ENCODE assay signal across 23 cellular contexts in genomic region chr5:35665066-35665465, GRCh38. TPM values are rescaled to one million over a fixed set of nuclear protein-coding genes. Genes with fewer than 3 reads are reported as not detected.
DNase-seq lines count a peak whose midpoint lies in the region; ATAC-seq and TF ChIP-seq lines count a peak whose summit lies in the region.
"Had no signal": no experiment of that assay in that cellular context is flagged by ENCODE, and none has a peak within 500 bp of the region (broad histone marks: within the 10 kb centered on the region; RNA-seq: fewer than 3 reads in every experiment).

No MANE protein-coding gene starts in this region.

- no peak overlapping the region for H3K9ac ChIP-seq in DND-41 (ENCODE audit: low read depth, low read length)
- H3K9ac ChIP-seq: parathyroid adenoma had no signal

- H3K36me3 ChIP-seq in DND-41 (ENCODE audit: insufficient read depth, low read length): no peaks in the 10 kb centered on the region; the same call in 1 of the 2 replicates
- H3K36me3 ChIP-seq: SJCRH30, uterus had no signal

- no peak overlapping the region for H3K4me2 ChIP-seq in DND-41 (ENCODE audit: insufficient read depth, low read length)

- no peak for DNase-seq in DND-41
- DNase-seq in MV-4-11 (lab: John Stamatoyannopoulos, UW): peak; percentile 96
- peak; percentile 59 for DNase-seq in UCSD-AML1 (lab: John Stamatoyannopoulos, UW; ENCODE audit: unreplicated experiment)
- no peak for DNase-seq in naive thymus-derived CD8-positive, alpha-beta T cell
- no peak for DNase-seq in anterior cingulate cortex (lab: John Stamatoyannopoulos, UW)
- no peak for DNase-seq in SW 1271 (lab: John Stamatoyannopoulos, UW)
- DNase-seq: activated CD4-positive, alpha-beta T cell treated with anti-CD3 and anti-CD28 coated beads for 4 hours; activated CD8-positive, alpha-beta memory T cell treated with anti-CD3 and anti-CD28 coated beads, Interleukin-2, amount 50 U/mL, for 4 hours; activated gamma-delta T cell treated with Interleukin-2 at 50 U/mL for 16 hours; aorta; DMS 273 treated with DMSO at 0.1 percent for 48 hours; head of caudate nucleus; NCI-H187; NCI-H446; SJCRH30; stimulated activated CD4-positive, alpha-beta T cell treated with anti-CD3 and anti-CD28 coated beads, Interleukin-4, amount 100 ng/mL, for 1 hour; T1000; uterus had no signal

- no peaks in the 10 kb centered on the region for H4K20me1 ChIP-seq in DND-41 (ENCODE audit: insufficient read depth, low read length)

- POLR2A ChIA-PET in naive thymus-derived CD8-positive, alpha-beta T cell (lab: Charles Lee): interaction anchor here (1.5 kb wide), 1 partner anchor 189 kb away, joined by 3 read pairs; no protein-coding TSS in a partner anchor

- H2AFZ ChIP-seq in DND-41 (ENCODE audit: low read depth, low read length): no peak overlapping the region
- H2AFZ ChIP-seq: parathyroid adenoma had no signal

- TF ChIP-seq CTCF in DND-41 (IDR thresholded peaks at IDR 0.05; ENCODE audit: borderline replicate concordance, extremely low read depth, low read length, poor library complexity, severe bottlenecking): no peak

- peaks cover 0 to 28% (median 8%) of the 10 kb centered on the region in 9 donors for H3K9me3 Mint-ChIP-seq in naive thymus-derived CD8-positive, alpha-beta T cell

- H3K27me3 Mint-ChIP-seq in naive thymus-derived CD8-positive, alpha-beta T cell: no peaks in the 10 kb centered on the region
- H3K27me3 Mint-ChIP-seq: B cell had no signal

- no peaks in the 10 kb centered on the region for H3K9me3 ChIP-seq in DND-41 (ENCODE audit: insufficient read depth, low read length, severe bottlenecking)
- H3K9me3 ChIP-seq: SJCRH30, uterus had no signal

- H3K27me3 ChIP-seq in DND-41 (ENCODE audit: insufficient read depth, low read length, poor library complexity): no peaks in the 10 kb centered on the region
- H3K27me3 ChIP-seq: SJCRH30, uterus had no signal

- peak; percentile 64; the same call in 2 of the 3 replicates for ATAC-seq in DND-41 (ENCODE audit: insufficient read depth, low read depth)
- ATAC-seq in naive thymus-derived CD8-positive, alpha-beta T cell: no peak
- ATAC-seq in GM19035 (IDR thresholded peaks at IDR 0.05; ENCODE audit: unreplicated experiment): no peak

- H3K4me3 ChIP-seq in DND-41 (ENCODE audit: low read depth in 1 of 2, low read length in 2 of 2): no peak overlapping the region
- H3K4me3 ChIP-seq: lung, SJCRH30, skin epidermis, uterus had no signal

- H3K4me1 ChIP-seq in DND-41 (ENCODE audit: insufficient read depth, low read length): peaks cover 15% of the 10 kb centered on the region
- H3K4me1 ChIP-seq: parathyroid adenoma, SJCRH30, uterus had no signal

- H3K4me3 Mint-ChIP-seq in naive thymus-derived CD8-positive, alpha-beta T cell: peak overlapping the region in 5 of 10 donors; percentile 23 to 43 (median 37)
- H3K4me3 Mint-ChIP-seq: B cell had no signal

- H3K79me2 ChIP-seq in DND-41 (ENCODE audit: insufficient read depth, low read length): no peaks in the 10 kb centered on the region
- H3K79me2 ChIP-seq: parathyroid adenoma had no signal

- H3K27ac Mint-ChIP-seq in naive thymus-derived CD8-positive, alpha-beta T cell: peak overlapping the region in 9 of 10 donors; percentile 39 to 92 (median 80)
- H3K27ac Mint-ChIP-seq: B cell had no signal

- peaks cover 29 to 48% (median 38%) of the 10 kb centered on the region in 4 donors for H3K4me1 Mint-ChIP-seq in naive thymus-derived CD8-positive, alpha-beta T cell
- H3K4me1 Mint-ChIP-seq: B cell had no signal

- peaks cover 21 to 55% (median 23%) of the 10 kb centered on the region in 3 donors for H3K36me3 Mint-ChIP-seq in naive thymus-derived CD8-positive, alpha-beta T cell

- no peak overlapping the region for H3K27ac ChIP-seq in DND-41 (ENCODE audit: low read length)
- H3K27ac ChIP-seq: parathyroid adenoma, SJCRH30, skin epidermis, uterus had no signal

RNA-seq across cellular contexts. Expression of gene SPEF2, which starts 47.4 kb away (rescaled TPM):
- 10 to 100 TPM; 13.2 to 13.7 TPM for total RNA-seq in naive thymus-derived CD8-positive, alpha-beta T cell
- 10 to 100 TPM in 2 of 3 donors, 1 to 10 TPM in 1; 9.9 to 10.9 (median 10.6) TPM for polyA plus RNA-seq in naive thymus-derived CD8-positive, alpha-beta T cell
- total RNA-seq: SJCRH30 had no signal

Comparison
In these comparisons a context has a peak if more than half of its experiments do, and no peak if none do; other contexts are left out.
1. DNase-seq: peak in MV-4-11 (single experiment) and UCSD-AML1 (single experiment); none in DND-41 (single experiment), naive thymus-derived CD8-positive, alpha-beta T cell (0 of 10), anterior cingulate cortex (0 of 58) and SW 1271 (0 of 2).